Comparison of ENCODE assay signal across 7 cellular contexts in genomic region chr4:187671958-187672357, GRCh38.
DNase-seq lines count a peak whose midpoint lies in the region; ATAC-seq, FAIRE-seq and TF ChIP-seq lines count a peak whose summit lies in the region.
"Not testable (repeated sequence)": the region's sequence is repeated elsewhere in the genome, so short reads cannot be mapped to it uniquely, and the experiment has no call there.

No MANE protein-coding gene starts in this region.

- not testable (repeated sequence) for H2AFZ ChIP-seq in PC-9

- BruUV-seq in PC-9 (replicated peaks; lab: Mats Ljungman, UMichigan), result TSS peak; percentile 67

- 92 to 93% methylated on average over 7 to 12 of the region's 12 CpGs for WGBS in aorta, 2 donors

- H3F3A ChIP-seq in PC-9 (ENCODE audit: insufficient read depth, low read depth), result not testable (repeated sequence)

- H3K27me3 ChIP-seq in PC-9 (ENCODE audit: insufficient read depth, low read depth); bronchial epithelial cell (ENCODE audit: control insufficient read depth, insufficient read depth, low read length); aorta (ENCODE audit: control insufficient read depth in 1 of 2, insufficient read depth in 2 of 2, low read length in 1 of 2): not testable (repeated sequence)

- POLR2A ChIA-PET in PC-9 (lab: Charles Lee; ENCODE audit: unreplicated experiment), result interaction anchor here (0.6 kb wide), 1 partner anchor 948 kb away, joined by 3 read pairs; the partner anchor contains the start of gene FAT1

- H3K4me1 ChIP-seq in PC-9 (replicated peaks; ENCODE audit: insufficient read depth); aorta (ENCODE audit: control insufficient read depth in 1 of 2, insufficient read depth in 2 of 2, low read length in 2 of 2): not testable (repeated sequence)

- FAIRE-seq in HTR-8/SVneo (lab: Jason Lieb, UNC), result peak; percentile 72
- FAIRE-seq in bronchial epithelial cell (lab: Jason Lieb, UNC), result peak; percentile 88

- H4K20me1 ChIP-seq in PC-9 (ENCODE audit: insufficient read depth), result not testable (repeated sequence)

- 0 out of 2 replicates have a peak overlapping the region, but pooled peaks have one; percentile 31 for H3K4me2 ChIP-seq in PC-9

- peak; percentile 14 for DNase-seq in A172 (ENCODE audit: low spot score)
- DNase-seq in DMS53 (lab: John Stamatoyannopoulos, UW), result peak; percentile 27
- DNase-seq in HTR-8/SVneo (ENCODE audit: insufficient read length, low spot score); bronchial epithelial cell (ENCODE audit: low read depth); aorta: not testable (repeated sequence)
- peak in 1 of 2 experiments; percentile 33 for DNase-seq in PC-9

- intact Hi-C loops in PC-9 (cut with micrococcal nuclease; ENCODE audit: unreplicated experiment); aorta (cut with DNase I): not testable (repeated sequence)

- H3K27ac ChIP-seq in PC-9, result peak overlapping the region; percentile 77
- H3K27ac ChIP-seq in aorta (ENCODE audit: low read depth in 1 of 2, low read length in 2 of 2), result not testable (repeated sequence)

- CTCF ChIA-PET in PC-9 (lab: Charles Lee), result not testable (repeated sequence)

- H3K4me3 ChIP-seq in PC-9, result peak overlapping the region; percentile 52; the same call in 1 of the 2 replicates
- H3K4me3 ChIP-seq in bronchial epithelial cell (ENCODE audit: low read depth, low read length); aorta (ENCODE audit: low read length in 2 of 2): not testable (repeated sequence)

- H3K36me3 ChIP-seq in PC-9 (ENCODE audit: low read depth); bronchial epithelial cell (ENCODE audit: control insufficient read depth, insufficient read depth, low read length); aorta (ENCODE audit: control insufficient read depth in 1 of 2, insufficient read depth in 2 of 2, low read length in 1 of 2): not testable (repeated sequence)

- not testable (repeated sequence) for H3K9me3 ChIP-seq in PC-9 (ENCODE audit: insufficient read depth, low read depth); aorta (ENCODE audit: control insufficient read depth, low read length)

- peaks cover 19% of the 10 kb centered on the region for H3K79me2 ChIP-seq in PC-9 (ENCODE audit: low read depth)

- not testable (repeated sequence) for TF ChIP-seq CTCF in PC-9 (conservative IDR thresholded peaks at IDR 0.05); bronchial epithelial cell (IDR thresholded peaks at IDR 0.05; ENCODE audit: insufficient read depth, low read length, severe bottlenecking)

- ATAC-seq in SK-N-SH treated with all-trans-retinoic acid at 6 μM for 48 hours (peak; percentile 70), aorta (ENCODE audit: low FRiP score) (peak; percentile 54)

- not testable (repeated sequence) for H3K9me2 ChIP-seq in PC-9 (ENCODE audit: insufficient read depth)
